In the genomic region with DNA sequence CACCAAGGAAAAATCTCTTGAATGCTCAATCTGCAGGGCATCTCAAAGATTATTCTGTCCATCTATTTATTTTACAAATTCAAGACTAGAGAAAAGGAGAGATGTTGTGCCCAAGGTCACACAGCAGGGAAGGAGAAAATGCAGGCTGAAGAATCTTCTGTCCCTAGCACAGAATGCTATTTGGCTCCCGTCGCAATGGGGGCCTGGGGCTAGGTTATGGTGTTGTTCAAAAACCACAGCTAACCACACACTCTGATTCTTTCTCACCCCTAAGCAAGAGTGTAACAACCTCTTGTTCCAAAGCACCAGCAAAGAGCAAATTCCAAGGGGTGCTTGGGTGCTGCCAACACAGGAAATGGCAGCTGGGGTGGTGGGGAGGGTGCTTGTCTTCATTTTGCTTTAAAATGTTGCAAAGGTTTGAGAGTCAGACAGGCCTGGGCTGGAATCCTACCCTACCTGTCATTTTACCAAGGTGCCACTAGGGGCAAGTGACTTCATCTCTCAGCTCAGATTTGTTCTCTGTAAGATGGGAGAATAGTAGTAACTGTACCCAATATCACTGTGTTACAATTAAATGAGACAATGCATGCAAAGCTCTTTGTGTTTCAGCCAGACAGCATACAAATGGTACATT, we compare ENCODE assay signal across 7 cellular contexts.
A peak's percentile ranks its signal among the peaks of the same experiment; 100 is the strongest.
DNase-seq lines count a peak whose midpoint lies in the region; ATAC-seq and TF ChIP-seq lines count a peak whose summit lies in the region.

No MANE protein-coding gene starts in this region.

- H3K9me3 ChIP-seq in H9 (ENCODE audit: control insufficient read depth, low read depth, low read length): no peaks in the 10 kb centered on the region
- H3K9me3 ChIP-seq in tibial artery: no peaks in the 10 kb centered on the region
- H3K9me3 ChIP-seq in effector memory CD4-positive, alpha-beta T cell (ENCODE audit: control insufficient read depth, low read length): no peaks in the 10 kb centered on the region

- no peaks in the 10 kb centered on the region for H3K27me3 Mint-ChIP-seq in H9 (ENCODE audit: low read depth)

- H4K20me1 ChIP-seq in H9 (ENCODE audit: control insufficient read depth, insufficient read depth, insufficient read length): no peaks in the 10 kb centered on the region

- no peaks in the 10 kb centered on the region for H3K79me1 ChIP-seq in H9 (ENCODE audit: insufficient read depth, low read depth, low read length, poor library complexity, severe bottlenecking)

- H3K27ac Mint-ChIP-seq in H9: no peak overlapping the region

- H3K27ac ChIP-seq in H9 (ENCODE audit: insufficient read length, low read depth, low read length) (no peak overlapping the region), tibial artery (no peak overlapping the region)
- H3K27ac ChIP-seq in effector memory CD4-positive, alpha-beta T cell (ENCODE audit: insufficient read depth, low read length, poor library complexity, severe bottlenecking): no peak overlapping the region

- DNase-seq in H9: peak; percentile 55
- DNase-seq in NAMALWA (ENCODE audit: low spot score): peak; percentile 16
- DNase-seq in fibroblast of mammary gland (ENCODE audit: low read depth): peak; percentile 38
- no peak for DNase-seq in tibial artery
- no peak for DNase-seq in effector memory CD4-positive, alpha-beta T cell
- DNase-seq in NCI-H2196 (lab: John Stamatoyannopoulos, UW; ENCODE audit: unreplicated experiment): no peak

- no peak overlapping the region for H4K5ac ChIP-seq in H9 (ENCODE audit: insufficient read length, low read depth, low read length)

- no peak overlapping the region for H2BK15ac ChIP-seq in H9 (ENCODE audit: low read depth, low read length)

- H3T11ph ChIP-seq in H9 (ENCODE audit: low read length): no peak overlapping the region

- H3K23ac ChIP-seq in H9 (ENCODE audit: insufficient read length, low read depth, low read length): no peak overlapping the region

- H3K14ac ChIP-seq in H9 (ENCODE audit: insufficient read depth, low read length): no peak overlapping the region

- no peak overlapping the region for H4K8ac ChIP-seq in H9 (replicated peaks; ENCODE audit: insufficient read length, low read depth, low read length)

- H4K91ac ChIP-seq in H9 (ENCODE audit: insufficient read length, low read depth, low read length): no peak overlapping the region

- no peaks in the 10 kb centered on the region for H3K36me3 ChIP-seq in tibial artery
- no peaks in the 10 kb centered on the region for H3K36me3 ChIP-seq in effector memory CD4-positive, alpha-beta T cell (ENCODE audit: control insufficient read depth, insufficient read depth, low read length)

- ATAC-seq in GM18502 (IDR thresholded peaks at IDR 0.05; ENCODE audit: poor library complexity, unreplicated experiment): peak; percentile 96

- no peaks in the 10 kb centered on the region for H3K23me2 ChIP-seq in H9 (ENCODE audit: insufficient read length, low read depth, low read length, poor library complexity, severe bottlenecking)

- WGBS in H9 (ENCODE audit: extremely low coverage, insufficient read length, low lambda C conversion rate): no CpG with 5 or more reads among the region's 2 CpGs

- no peak overlapping the region for H2BK20ac ChIP-seq in H9 (ENCODE audit: low read depth, low read length, poor library complexity, severe bottlenecking)

- no peak overlapping the region for H3K4ac ChIP-seq in H9 (ENCODE audit: low read depth, low read length)

- H2BK12ac ChIP-seq in H9 (ENCODE audit: insufficient read length, low read depth, low read length): no peak overlapping the region

- intact Hi-C loops in tibial artery (cut with DNase I; ENCODE audit: low total_unique reads): no loop called here

- H3K27me3 ChIP-seq in H9 (ENCODE audit: insufficient read depth, low read length) (no peaks in the 10 kb centered on the region), tibial artery (no peaks in the 10 kb centered on the region)
- H3K27me3 ChIP-seq in effector memory CD4-positive, alpha-beta T cell (replicated peaks; ENCODE audit: control insufficient read depth, insufficient read depth, low read length, poor library complexity, severe bottlenecking): no peaks in the 10 kb centered on the region

- no peak overlapping the region for H2AFZ ChIP-seq in H9 (ENCODE audit: low read length)

- H3K4me3 ChIP-seq in fibroblast of mammary gland (ENCODE audit: control insufficient read depth, low read depth, low read length) (no peak overlapping the region), tibial artery (no peak overlapping the region)
- no peak overlapping the region for H3K4me3 ChIP-seq in effector memory CD4-positive, alpha-beta T cell (ENCODE audit: insufficient read depth, low read depth, low read length, poor library complexity, severe bottlenecking)

- TF ChIP-seq CTCF in H9 (conservative IDR thresholded peaks at IDR 0.05) (peak; percentile 76), fibroblast of mammary gland (conservative IDR thresholded peaks at IDR 0.05; ENCODE audit: control insufficient read depth, insufficient read depth, low read depth, low read length) (peak; percentile 62), tibial artery (IDR thresholded peaks at IDR 0.05) (peak; percentile 47 to 50)

- no peaks in the 10 kb centered on the region for H3K79me2 ChIP-seq in H9 (ENCODE audit: insufficient read depth, low read length)

- no peaks in the 10 kb centered on the region for H3K36me3 Mint-ChIP-seq in H9 (ENCODE audit: insufficient read depth in 1 of 3, low read depth in 3 of 3)

- H3K4me1 Mint-ChIP-seq in H9: peaks cover 9% of the 10 kb centered on the region in 2 experiments; a peak in 3 of 4 replicates

- no peak overlapping the region for H3K18ac ChIP-seq in H9 (ENCODE audit: insufficient read length, low read depth, low read length)

- no peak overlapping the region for H3K9ac ChIP-seq in H9 (ENCODE audit: extremely low read depth, insufficient read length, low read length)

- H2BK120ac ChIP-seq in H9 (ENCODE audit: low read depth, low read length, poor library complexity, severe bottlenecking): no peak overlapping the region

- H3K56ac ChIP-seq in H9 (ENCODE audit: insufficient read length, low read depth, low read length): no peak overlapping the region

- no peak overlapping the region for H2BK5ac ChIP-seq in H9 (ENCODE audit: insufficient read length, low read length)

- no peak overlapping the region for H3K4me3 Mint-ChIP-seq in H9

- H3K4me1 ChIP-seq in H9 (ENCODE audit: insufficient read depth, low read length) (peaks cover 3% of the 10 kb centered on the region; the same call in 1 of the 2 replicates), tibial artery (peaks cover 0 to under 1% (median 0%) of the 10 kb centered on the region in 4 donors)
- no peaks in the 10 kb centered on the region for H3K4me1 ChIP-seq in effector memory CD4-positive, alpha-beta T cell (ENCODE audit: control insufficient read depth, insufficient read depth, low read length, poor library complexity, severe bottlenecking)

- H3K9me3 Mint-ChIP-seq in H9: no peaks in the 10 kb centered on the region

- H2AK5ac ChIP-seq in H9 (ENCODE audit: insufficient read length, low read length): no peak overlapping the region

- no peak overlapping the region for H3K4me2 ChIP-seq in H9 (ENCODE audit: insufficient read depth, insufficient read length, low read length)

Comparison
In these comparisons a context has a peak if more than half of its experiments do, and no peak if none do; other contexts are left out.
1. DNase-seq: peak in H9 (single experiment), NAMALWA (single experiment) and fibroblast of mammary gland (single experiment); none in tibial artery (0 of 2), effector memory CD4-positive, alpha-beta T cell (0 of 3) and NCI-H2196 (single experiment).
2. Peak in every context shown above with its lines, with median percentiles within 50 percentile points of each other: CTCF ChIP-seq.